19 cellular contexts compared by ENCODE assay signal in the genomic region with DNA sequence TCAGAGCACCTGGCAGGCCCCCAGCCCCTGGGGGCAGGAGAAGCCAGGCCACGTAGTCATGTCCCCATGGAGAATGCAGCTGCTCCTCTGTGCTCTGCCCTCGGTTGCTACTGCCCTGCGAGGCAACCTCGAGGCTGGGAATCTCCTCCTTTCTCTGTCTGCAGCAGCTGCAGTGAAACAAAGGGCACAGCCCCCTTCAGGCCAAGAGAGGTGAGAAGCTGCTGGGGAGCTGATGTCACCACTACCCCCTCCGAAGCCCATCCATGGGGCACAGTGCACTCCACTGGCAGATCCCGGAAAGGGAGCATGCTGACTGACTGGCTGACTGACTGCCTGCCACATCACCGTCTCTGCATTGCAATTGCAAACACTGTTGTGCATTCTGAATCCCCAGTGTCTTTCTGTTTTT.
DNase-seq lines count a peak whose midpoint lies in the region; ATAC-seq and TF ChIP-seq lines count a peak whose summit lies in the region.
"Had no signal": no experiment of that assay in that cellular context is flagged by ENCODE, and none has a peak within 500 bp of the region (broad histone marks: within the 10 kb centered on the region; RNA-seq: fewer than 3 reads in every experiment).

No MANE protein-coding gene starts in this region.

- no peak for TF ChIP-seq CTCF in HCT116 (IDR thresholded peaks at IDR 0.05 in 2 of 3, conservative IDR thresholded peaks at IDR 0.05 in 1 of 3; ENCODE audit: borderline replicate concordance in 1 of 3, insufficient read depth in 1 of 3, low read depth in 2 of 3, low read length in 2 of 3)
- peak; percentile 23 for TF ChIP-seq CTCF in glutamatergic neuron (IDR thresholded peaks at IDR 0.05; ENCODE audit: partially characterized antibody, unreplicated experiment)
- peak; percentile 31 for TF ChIP-seq CTCF in progenitor cell of endocrine pancreas (IDR thresholded peaks at IDR 0.05; ENCODE audit: unreplicated experiment)
- TF ChIP-seq CTCF in lower leg skin (IDR thresholded peaks at IDR 0.05): no peak
- TF ChIP-seq CTCF in testis (IDR thresholded peaks at IDR 0.05): no peak

- H3K27ac Mint-ChIP-seq in glutamatergic neuron (ENCODE audit: unreplicated experiment) (peak overlapping the region; percentile 49), progenitor cell of endocrine pancreas (peak overlapping the region; percentile 57)
- H3K27ac Mint-ChIP-seq: mesothelial cell of epicardium had no signal

- ATAC-seq in HCT116: no peak

- no peak overlapping the region for H2AFZ ChIP-seq in HCT116 (ENCODE audit: low read depth, low read length, poor library complexity, severe bottlenecking)

- H3K4me2 ChIP-seq in HCT116 (ENCODE audit: low read length): no peak overlapping the region

- POLR2A ChIA-PET in HCT116 (lab: Charles Lee): no interaction called here

- intact Hi-C loops in HCT116 (cut with micrococcal nuclease) (no loop called here), lower leg skin (cut with DNase I; ENCODE audit: low total_unique reads) (no loop called here), testis (cut with DNase I; ENCODE audit: low total_unique reads) (no loop called here)

- H3K27me3 ChIP-seq in HCT116 (ENCODE audit: insufficient read depth, low read length): peaks cover 26% of the 10 kb centered on the region; the same call in 1 of the 2 replicates
- H3K27me3 ChIP-seq in testis: no peaks in the 10 kb centered on the region
- H3K27me3 ChIP-seq: BE2C, breast epithelium had no signal

- H3K4me3 Mint-ChIP-seq in glutamatergic neuron (ENCODE audit: unreplicated experiment): peak overlapping the region; percentile 17
- H3K4me3 Mint-ChIP-seq in progenitor cell of endocrine pancreas (ENCODE audit: low read depth): no peak overlapping the region
- H3K4me3 Mint-ChIP-seq: mesothelial cell of epicardium had no signal

- DNase-seq in HCT116 (ENCODE audit: low read depth, low spot score) (no peak), T1000 (lab: John Stamatoyannopoulos, UW) (peak; percentile 68), glutamatergic neuron (peak; percentile 61), progenitor cell of endocrine pancreas (ENCODE audit: low spot score, unreplicated experiment) (no peak), lower leg skin (ENCODE audit: low spot score in 2 of 2) (no peak), testis (no peak)
- DNase-seq in stimulated activated CD4-positive, alpha-beta T cell treated with anti-CD3 and anti-CD28 coated beads, Interleukin-12 subunit alpha, Interleukin-12 subunit beta, amount 100 ng/mL, for 4 hours: no peak
- DNase-seq: activated CD8-positive, alpha-beta memory T cell treated with anti-CD3 and anti-CD28 coated beads for 24 hours; activated effector memory CD4-positive, alpha-beta T cell treated with Interleukin-2 at 50 U/mL for 16 hours; BE2C; DMS53; effector CD4-positive, alpha-beta T cell; HCEC 1CT; NCI-H1105 treated with DMSO at 0.1 percent for 48 hours; NCI-H345; OCI-M1; stimulated activated naive CD4-positive, alpha-beta T cell had no signal

- H3K4me1 Mint-ChIP-seq in glutamatergic neuron (ENCODE audit: low read depth, unreplicated experiment) (peaks cover 18% of the 10 kb centered on the region), progenitor cell of endocrine pancreas (ENCODE audit: low read depth) (peaks cover 39% of the 10 kb centered on the region)

- RAD21 ChIA-PET in HCT116 (lab: Charles Lee; ENCODE audit: low non-redundant PET in 1 of 2, low total read pairs in 2 of 2, uncharacterized antibody in 2 of 2, unreplicated experiment in 2 of 2): no interaction called here

- CTCF ChIA-PET in HCT116 (lab: Charles Lee): no interaction called here

- H3K9me3 Mint-ChIP-seq in glutamatergic neuron (ENCODE audit: unreplicated experiment): no peaks in the 10 kb centered on the region
- no peaks in the 10 kb centered on the region for H3K9me3 Mint-ChIP-seq in progenitor cell of endocrine pancreas (ENCODE audit: low read depth)

- H3K4me1 ChIP-seq in HCT116 (ENCODE audit: control insufficient read depth in 1 of 2, insufficient read depth in 2 of 2, low read length in 2 of 2) (peaks cover 0 to 11% of the 10 kb centered on the region in 2 experiments; a peak in 1 of 4 replicates), testis (peaks cover 3% of the 10 kb centered on the region)
- H3K4me1 ChIP-seq: BE2C had no signal

- no peak overlapping the region for H3K9ac ChIP-seq in HCT116 (ENCODE audit: low read length)

- H3K9me3 ChIP-seq in HCT116 (ENCODE audit: control insufficient read depth in 1 of 2, insufficient read depth in 1 of 2, low read depth in 1 of 2, low read length in 2 of 2) (no peaks in the 10 kb centered on the region), testis (no peaks in the 10 kb centered on the region)
- H3K9me3 ChIP-seq: BE2C, breast epithelium had no signal

- H3K36me3 Mint-ChIP-seq in glutamatergic neuron (ENCODE audit: unreplicated experiment) (no peaks in the 10 kb centered on the region), progenitor cell of endocrine pancreas (ENCODE audit: insufficient read depth) (peaks cover 3% of the 10 kb centered on the region)
- H3K36me3 Mint-ChIP-seq: mesothelial cell of epicardium had no signal

- no peaks in the 10 kb centered on the region for H3K79me2 ChIP-seq in HCT116 (ENCODE audit: insufficient read depth, low read length)

- H3K27me3 Mint-ChIP-seq in glutamatergic neuron (ENCODE audit: unreplicated experiment) (no peaks in the 10 kb centered on the region), progenitor cell of endocrine pancreas (peaks cover 30% of the 10 kb centered on the region)

- no peaks in the 10 kb centered on the region for H3K9me2 ChIP-seq in HCT116 (ENCODE audit: insufficient read depth)

- 62 to 77% methylated on average over 7 of the region's 7 CpGs for WGBS in lower leg skin, 2 donors
- WGBS in testis, 2 donors: 54 to 61% methylated on average over 7 of the region's 7 CpGs

- no TSS peak for BruUV-seq in HCT116 (replicated peaks; lab: Mats Ljungman, UMichigan)

- H3K36me3 ChIP-seq in HCT116 (ENCODE audit: control insufficient read depth in 1 of 2, insufficient read depth in 2 of 2, low read length in 2 of 2) (no peaks in the 10 kb centered on the region), testis (ENCODE audit: low read depth, missing control alignments) (no peaks in the 10 kb centered on the region)
- H3K36me3 ChIP-seq: BE2C, breast epithelium had no signal

- no peak overlapping the region for H3K4me3 ChIP-seq in HCT116 (replicated peaks in 1 of 2; ENCODE audit: low read depth in 1 of 2, low read length in 2 of 2)
- H3K4me3 ChIP-seq in lower leg skin (ENCODE audit: low read depth, poor library complexity, severe bottlenecking): no peak overlapping the region
- no peak overlapping the region for H3K4me3 ChIP-seq in testis
- H3K4me3 ChIP-seq: breast epithelium had no signal

- no peak for TF ChIP-seq POLR2A in HCT116 (IDR thresholded peaks at IDR 0.05; ENCODE audit: borderline replicate concordance, extremely low read depth, insufficient read depth, insufficient read length)
- TF ChIP-seq POLR2A in lower leg skin (IDR thresholded peaks at IDR 0.05): no peak
- TF ChIP-seq POLR2A in testis (IDR thresholded peaks at IDR 0.05): no peak

- no peak overlapping the region for H3K27ac ChIP-seq in HCT116 (ENCODE audit: low read depth, low read length)
- no peak overlapping the region for H3K27ac ChIP-seq in testis
- H3K27ac ChIP-seq: breast epithelium had no signal

- H4K20me1 ChIP-seq in HCT116 (ENCODE audit: insufficient read depth): no peaks in the 10 kb centered on the region

- TF ChIP-seq RAD21 in HCT116 (IDR thresholded peaks at IDR 0.05; ENCODE audit: low read depth): 0 out of 2 replicates have a peak, but pooled peaks have one; percentile 6

TF ChIP-seq in HCT116, 20 proteins besides CTCF, POLR2A, EP300 and RAD21 (continues in another document):
- TF ChIP-seq CEBPB (IDR thresholded peaks at IDR 0.05; ENCODE audit: low read depth): no peak
- no peak for TF ChIP-seq ZNF274 (IDR thresholded peaks at IDR 0.05; ENCODE audit: low read depth, low read length)
- TF ChIP-seq YY1 (IDR thresholded peaks at IDR 0.05; ENCODE audit: extremely low read depth, insufficient replicate concordance, low read depth, low read length): no peak
- TF ChIP-seq EZH2 (IDR thresholded peaks at IDR 0.05): no peak
- TF ChIP-seq JUND (IDR thresholded peaks at IDR 0.05): no peak
- TF ChIP-seq ELF1 (IDR thresholded peaks at IDR 0.05; ENCODE audit: borderline replicate concordance, low read depth): no peak
- no peak for TF ChIP-seq FOSL1 (IDR thresholded peaks at IDR 0.05; ENCODE audit: low read depth)
- TF ChIP-seq SRF (IDR thresholded peaks at IDR 0.05; ENCODE audit: low read depth): no peak
- no peak for TF ChIP-seq ZFX (IDR thresholded peaks at IDR 0.05)
- TF ChIP-seq, protein P1, sequence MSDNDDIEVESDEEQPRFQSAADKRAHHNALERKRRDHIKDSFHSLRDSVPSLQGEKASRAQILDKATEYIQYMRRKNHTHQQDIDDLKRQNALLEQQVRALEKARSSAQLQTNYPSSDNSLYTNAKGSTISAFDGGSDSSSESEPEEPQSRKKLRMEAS (IDR thresholded peaks at IDR 0.05): no peak
- TF ChIP-seq, protein P2, sequence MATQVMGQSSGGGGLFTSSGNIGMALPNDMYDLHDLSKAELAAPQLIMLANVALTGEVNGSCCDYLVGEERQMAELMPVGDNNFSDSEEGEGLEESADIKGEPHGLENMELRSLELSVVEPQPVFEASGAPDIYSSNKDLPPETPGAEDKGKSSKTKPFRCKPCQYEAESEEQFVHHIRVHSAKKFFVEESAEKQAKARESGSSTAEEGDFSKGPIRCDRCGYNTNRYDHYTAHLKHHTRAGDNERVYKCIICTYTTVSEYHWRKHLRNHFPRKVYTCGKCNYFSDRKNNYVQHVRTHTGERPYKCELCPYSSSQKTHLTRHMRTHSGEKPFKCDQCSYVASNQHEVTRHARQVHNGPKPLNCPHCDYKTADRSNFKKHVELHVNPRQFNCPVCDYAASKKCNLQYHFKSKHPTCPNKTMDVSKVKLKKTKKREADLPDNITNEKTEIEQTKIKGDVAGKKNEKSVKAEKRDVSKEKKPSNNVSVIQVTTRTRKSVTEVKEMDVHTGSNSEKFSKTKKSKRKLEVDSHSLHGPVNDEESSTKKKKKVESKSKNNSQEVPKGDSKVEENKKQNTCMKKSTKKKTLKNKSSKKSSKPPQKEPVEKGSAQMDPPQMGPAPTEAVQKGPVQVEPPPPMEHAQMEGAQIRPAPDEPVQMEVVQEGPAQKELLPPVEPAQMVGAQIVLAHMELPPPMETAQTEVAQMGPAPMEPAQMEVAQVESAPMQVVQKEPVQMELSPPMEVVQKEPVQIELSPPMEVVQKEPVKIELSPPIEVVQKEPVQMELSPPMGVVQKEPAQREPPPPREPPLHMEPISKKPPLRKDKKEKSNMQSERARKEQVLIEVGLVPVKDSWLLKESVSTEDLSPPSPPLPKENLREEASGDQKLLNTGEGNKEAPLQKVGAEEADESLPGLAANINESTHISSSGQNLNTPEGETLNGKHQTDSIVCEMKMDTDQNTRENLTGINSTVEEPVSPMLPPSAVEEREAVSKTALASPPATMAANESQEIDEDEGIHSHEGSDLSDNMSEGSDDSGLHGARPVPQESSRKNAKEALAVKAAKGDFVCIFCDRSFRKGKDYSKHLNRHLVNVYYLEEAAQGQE (IDR thresholded peaks at IDR 0.05; ENCODE audit: low read depth): no peak
- TF ChIP-seq EZH2phosphoT487 (IDR thresholded peaks at IDR 0.05; ENCODE audit: borderline replicate concordance): no peak

Comparison
In these comparisons a context has a peak if more than half of its experiments do, and no peak if none do; other contexts are left out.
1. DNase-seq: peak in T1000 (single experiment) and glutamatergic neuron (single experiment); none in HCT116 (single experiment), progenitor cell of endocrine pancreas (single experiment), stimulated activated CD4-positive, alpha-beta T cell treated with anti-CD3 and anti-CD28 coated beads, Interleukin-12 subunit alpha, Interleukin-12 subunit beta, amount 100 ng/mL, for 4 hours (single experiment), lower leg skin (0 of 2) and testis (single experiment).
2. CTCF ChIP-seq: peak in glutamatergic neuron (single experiment) and progenitor cell of endocrine pancreas (single experiment); none in HCT116 (0 of 3), lower leg skin (0 of 3) and testis (0 of 3).